In the genomic region with DNA sequence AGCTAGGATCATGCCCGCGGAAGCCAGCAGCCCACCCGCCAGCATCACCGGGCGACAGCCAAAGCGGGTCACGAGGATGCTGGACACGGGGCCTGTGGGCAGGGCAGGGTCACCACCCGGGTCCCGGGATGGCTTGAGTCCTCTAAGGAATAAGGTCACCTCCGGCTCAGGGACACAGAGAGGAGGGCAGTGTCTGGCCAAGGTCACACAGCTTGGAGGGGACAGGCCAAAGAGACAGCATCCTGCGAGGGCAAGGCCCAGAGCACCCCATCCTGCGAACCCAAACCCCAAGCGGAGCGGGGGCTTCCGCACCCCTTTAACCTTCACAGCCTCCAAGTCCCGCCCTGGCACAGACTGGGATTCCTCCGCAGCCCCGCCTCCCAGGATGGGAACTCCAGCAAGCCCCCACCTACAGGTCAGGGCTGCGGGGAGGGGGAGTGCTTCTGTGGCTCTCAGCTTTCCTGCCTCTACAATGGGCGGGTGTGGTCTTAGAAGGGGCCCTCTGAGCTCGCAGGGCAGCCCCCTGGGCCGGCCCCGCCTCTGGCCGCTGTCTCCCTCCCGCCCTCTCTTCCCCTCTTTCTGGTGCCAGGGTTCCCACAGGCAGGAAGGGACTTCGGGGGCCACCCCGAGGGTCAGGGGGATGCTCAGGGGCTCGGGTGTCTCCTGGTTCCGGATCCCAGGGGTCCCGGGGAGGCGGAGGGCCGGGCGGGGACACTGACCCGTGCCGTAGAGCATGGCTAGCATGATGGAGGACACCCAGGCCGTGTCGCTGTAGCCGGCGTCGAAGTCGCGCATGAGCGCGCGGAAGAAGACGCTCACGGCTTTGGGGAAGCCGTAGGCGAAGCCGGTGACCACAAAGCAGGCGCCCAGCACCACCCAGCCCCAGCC, we compare ENCODE assay signal across 13 cellular contexts. TPM values are rescaled to one million over a fixed set of nuclear protein-coding genes. Genes with fewer than 3 reads are reported as not detected.
DNase-seq lines count a peak whose midpoint lies in the region; ATAC-seq and TF ChIP-seq lines count a peak whose summit lies in the region.
"Had no signal": no experiment of that assay in that cellular context is flagged by ENCODE, and none has a peak within 500 bp of the region (broad histone marks: within the 10 kb centered on the region; RNA-seq: fewer than 3 reads in every experiment).

No MANE protein-coding gene starts in this region.

- H2BK120ac ChIP-seq in neuronal stem cell (ENCODE audit: low read depth, low read length), result no peak overlapping the region

- ATAC-seq in heart right ventricle, result peak in 4 of 8 donors; percentile 3 to 17 (median 6)
- ATAC-seq in effector memory CD8-positive, alpha-beta T cell (replicated peaks), result peak; percentile 37
- ATAC-seq in GM21619 (IDR thresholded peaks at IDR 0.05; ENCODE audit: unreplicated experiment), result no peak
- ATAC-seq in GM18519 (IDR thresholded peaks at IDR 0.05; ENCODE audit: low FRiP score, unreplicated experiment), result no peak

- peak overlapping the region in 1 of 2 donors; percentile 41 for H3K4me3 Mint-ChIP-seq in effector memory CD8-positive, alpha-beta T cell

- no peak overlapping the region for H3K9ac ChIP-seq in neuronal stem cell (ENCODE audit: low read depth, low read length, poor library complexity)

- peak overlapping the region; percentile 84 for H2BK12ac ChIP-seq in neuronal stem cell (ENCODE audit: low read length)

- peak overlapping the region; percentile 85 for H2BK5ac ChIP-seq in neuronal stem cell (ENCODE audit: low read length)

- peak overlapping the region; percentile 97 for H3K18ac ChIP-seq in neuronal stem cell (ENCODE audit: low read length)

- H3K4me3 ChIP-seq in heart right ventricle (peak overlapping the region in 9 of 10 donors; percentile 14 to 56 (median 45)), right atrium auricular region (peak overlapping the region in 1 of 2 donors; percentile 50), neuronal stem cell (ENCODE audit: low read length in 2 of 2) (no peak overlapping the region)

- no peaks in the 10 kb centered on the region for H3K36me3 ChIP-seq in heart right ventricle
- no peaks in the 10 kb centered on the region for H3K36me3 ChIP-seq in right atrium auricular region
- peaks cover 0 to 2% of the 10 kb centered on the region in 2 donors for H3K36me3 ChIP-seq in neuronal stem cell (replicated peaks in 1 of 2; ENCODE audit: control insufficient read depth in 2 of 2, insufficient read depth in 2 of 2, low read length in 2 of 2)

- WGBS in heart right ventricle, 2 donors, result 31 to 38% methylated on average over 52 of the region's 52 CpGs
- WGBS in neuronal stem cell (ENCODE audit: extremely low coverage in 2 of 2, insufficient read length in 2 of 2, insufficient replicate concordance in 1 of 2), 2 donors, result no CpG with 5 or more reads among the region's 52 CpGs

- H3K27me3 ChIP-seq in heart right ventricle, result peaks cover 0 to 43% (median 16%) of the 10 kb centered on the region in 7 donors
- H3K27me3 ChIP-seq in right atrium auricular region, result no peaks in the 10 kb centered on the region
- H3K27me3 ChIP-seq in neuronal stem cell (ENCODE audit: control insufficient read depth in 3 of 3, insufficient read depth in 3 of 3, low read depth in 1 of 3, low read length in 3 of 3), result peaks cover 0 to 29% (median 7%) of the 10 kb centered on the region in 3 experiments

- H2AK5ac ChIP-seq in neuronal stem cell (ENCODE audit: low read depth, low read length), result peak overlapping the region; percentile 84

- peak overlapping the region; percentile 11 for H3K4me2 ChIP-seq in neuronal stem cell (ENCODE audit: insufficient read depth, low read length, poor library complexity, severe bottlenecking)

- intact Hi-C loops in heart right ventricle (cut with DNase I), result no loop called here

- peaks cover 15 to 35% of the 10 kb centered on the region in 2 donors for H3K27me3 Mint-ChIP-seq in effector memory CD8-positive, alpha-beta T cell

- H3K9me3 Mint-ChIP-seq in effector memory CD8-positive, alpha-beta T cell, result no peaks in the 10 kb centered on the region

- peak overlapping the region; percentile 94 for H3K23ac ChIP-seq in neuronal stem cell (ENCODE audit: low read depth, low read length, poor library complexity)

- DNase-seq in heart right ventricle (no peak), right atrium auricular region (ENCODE audit: low spot score) (no peak), neuronal stem cell (ENCODE audit: low spot score) (no peak), DMS79 treated with DMSO at 0.1 percent for 48 hours (lab: John Stamatoyannopoulos, UW) (no peak), SHP77 (lab: John Stamatoyannopoulos, UW) (no peak)
- no peak for DNase-seq in effector memory CD8-positive, alpha-beta T cell
- DNase-seq: left cardiac atrium, NCI-H2081 treated with DMSO at 0.1 percent for 48 hours, right cardiac atrium had no signal

- H2BK15ac ChIP-seq in neuronal stem cell (ENCODE audit: low read length), result peak overlapping the region; percentile 100

- no peak overlapping the region for H2AFZ ChIP-seq in neuronal stem cell (ENCODE audit: low read length)

- H3K36me3 Mint-ChIP-seq in effector memory CD8-positive, alpha-beta T cell (ENCODE audit: insufficient read depth), result no peaks in the 10 kb centered on the region

- H3K79me1 ChIP-seq in neuronal stem cell (ENCODE audit: low read depth, low read length), result peaks cover 4% of the 10 kb centered on the region

- no peak overlapping the region for H4K8ac ChIP-seq in neuronal stem cell (ENCODE audit: low read depth, low read length)

- peaks cover 1 to 2% of the 10 kb centered on the region in 2 donors for H3K4me1 Mint-ChIP-seq in effector memory CD8-positive, alpha-beta T cell (ENCODE audit: low read depth in 2 of 2)

- no peak overlapping the region for H3K27ac ChIP-seq in heart right ventricle
- H3K27ac ChIP-seq in right atrium auricular region, result peak overlapping the region in 1 of 2 donors; percentile 51
- no peak overlapping the region for H3K27ac ChIP-seq in neuronal stem cell (replicated peaks; ENCODE audit: low read length)

- TF ChIP-seq CTCF in heart right ventricle (IDR thresholded peaks at IDR 0.05) (no peak), right atrium auricular region (IDR thresholded peaks at IDR 0.05) (no peak)

- H3K4ac ChIP-seq in neuronal stem cell (ENCODE audit: low read length), result no peak overlapping the region

- no peak overlapping the region for H3K27ac Mint-ChIP-seq in effector memory CD8-positive, alpha-beta T cell
- H3K27ac Mint-ChIP-seq: CD14-positive monocyte had no signal

- H3K9me3 ChIP-seq in heart right ventricle (no peaks in the 10 kb centered on the region), right atrium auricular region (no peaks in the 10 kb centered on the region), neuronal stem cell (replicated peaks in 1 of 2; ENCODE audit: control insufficient read depth in 2 of 2, insufficient read depth in 1 of 2, low read depth in 1 of 2, low read length in 2 of 2) (no peaks in the 10 kb centered on the region)

- H3K14ac ChIP-seq in neuronal stem cell (ENCODE audit: low read length), result peak overlapping the region; percentile 71

- H4K91ac ChIP-seq in neuronal stem cell (ENCODE audit: low read depth, low read length, poor library complexity), result no peak overlapping the region

- peaks cover 10 to 22% (median 20%) of the 10 kb centered on the region in 9 donors for H3K4me1 ChIP-seq in heart right ventricle
- peaks cover 0 to 21% of the 10 kb centered on the region in 2 donors for H3K4me1 ChIP-seq in right atrium auricular region
- peaks cover 10 to 47% of the 10 kb centered on the region in 2 donors for H3K4me1 ChIP-seq in neuronal stem cell (ENCODE audit: control insufficient read depth in 2 of 2, insufficient read depth in 1 of 2, low read depth in 1 of 2, low read length in 2 of 2)

RNA-seq across cellular contexts. Expression of a gene that starts 1.8 kb away (rescaled TPM):
- under 1 TPM in 1 of 10 donors, not detected in 9; 0.34 TPM for total RNA-seq in heart right ventricle
- polyA plus RNA-seq in heart right ventricle, result under 1 TPM; 0.19 to 0.22 TPM
- total RNA-seq in right atrium auricular region, result under 1 TPM in 1 of 2 donors, not detected in 1; 0.28 TPM
- 1.3 TPM for polyA plus RNA-seq in neuronal stem cell (2013, experiment 1 of 2)
- polyA plus RNA-seq in neuronal stem cell (2013, experiment 2 of 2), result 0.91 TPM
- total RNA-seq: RPMI7951 had no signal
- polyA plus RNA-seq: CD14-positive monocyte had no signal

RNA-seq across cellular contexts. Expression of a gene that starts 25.0 kb away (rescaled TPM):
- total RNA-seq in heart right ventricle (10 to 100 TPM; 17.4 to 30.7 (median 22.1) TPM), right atrium auricular region (10 to 100 TPM; 33.1 to 36.0 TPM)
- polyA plus RNA-seq in heart right ventricle, result 10 to 100 TPM; 27.3 to 32.9 TPM
- polyA plus RNA-seq in neuronal stem cell (2013, experiment 1 of 2), result 8.4 TPM
- polyA plus RNA-seq in neuronal stem cell (2013, experiment 2 of 2), result 8.2 TPM

RNA-seq across cellular contexts. Expression of a gene that starts 28.3 kb away (rescaled TPM):
- under 1 TPM in 6 of 10 donors, not detected in 4; 0.12 to 0.36 (median 0.17) TPM for total RNA-seq in heart right ventricle
- under 1 TPM; 0.28 to 0.37 TPM for polyA plus RNA-seq in heart right ventricle
- under 1 TPM in 1 of 2 donors, not detected in 1; 0.63 TPM for total RNA-seq in right atrium auricular region
- polyA plus RNA-seq in neuronal stem cell (2013, experiment 1 of 2), result 4.8 TPM
- 4.5 TPM for polyA plus RNA-seq in neuronal stem cell (2013, experiment 2 of 2)
- polyA plus RNA-seq: CD14-positive monocyte had no signal

Comparison
In these comparisons a context has a peak if more than half of its experiments do, and no peak if none do; other contexts are left out.
1. H3K4me3 ChIP-seq: peak in heart right ventricle (9 of 10); none in neuronal stem cell (0 of 2).